1 cellular context compared by ENCODE assay signal in genomic region chr3:87796137-87796899, GRCh38.
TF ChIP-seq lines count a peak whose summit lies in the region.

No MANE protein-coding gene starts in this region.

TF ChIP-seq in K562, 482 proteins besides CTCF, POLR2A, EP300 and RAD21 (continued from another document and continues in another):
- TF ChIP-seq HMGXB4 (CRISPR knock-in tag; IDR thresholded peaks at IDR 0.05) (no peak), KDM4B (IDR thresholded peaks at IDR 0.05; ENCODE audit: borderline replicate concordance in 2 of 2, low read depth in 1 of 2) (no peak), E2F6 (IDR thresholded peaks at IDR 0.05; ENCODE audit: borderline replicate concordance in 1 of 2, extremely low read depth in 1 of 2, insufficient read depth in 1 of 2, insufficient read length in 1 of 2, low read depth in 1 of 2, low read length in 1 of 2, poor library complexity in 1 of 2, severe bottlenecking in 1 of 2) (no peak), RBM39 (optimal IDR thresholded peaks at IDR 0.05; ENCODE audit: low read depth, low read length) (no peak), SMARCC2 (IDR thresholded peaks at IDR 0.05; ENCODE audit: low read depth) (peak; percentile 87), ARHGAP35 (IDR thresholded peaks at IDR 0.05; ENCODE audit: partially characterized antibody) (no peak), TOE1 (IDR thresholded peaks at IDR 0.05; ENCODE audit: borderline replicate concordance) (0 out of 2 replicates have a peak, but pooled peaks have one; percentile 56), TOE1 (CRISPR knock-in tag; IDR thresholded peaks at IDR 0.05; ENCODE audit: borderline replicate concordance, low read depth) (no peak), SPI1 (IDR thresholded peaks at IDR 0.05; ENCODE audit: borderline replicate concordance, low read depth, low read length) (peak; percentile 66; the same call in 1 of the 2 replicates), HCFC1 (IDR thresholded peaks at IDR 0.05; ENCODE audit: low read depth, low read length) (no peak), SAFB2 (IDR thresholded peaks at IDR 0.05; ENCODE audit: borderline replicate concordance, low read depth, low read length, severe bottlenecking) (no peak), SIN3A (IDR thresholded peaks at IDR 0.05; ENCODE audit: borderline replicate concordance in 2 of 2, control insufficient read depth in 1 of 2, low read depth in 2 of 2, low read length in 2 of 2) (no peak), ZNF280B (CRISPR knock-in tag; IDR thresholded peaks at IDR 0.05) (no peak), ZNF57 (CRISPR knock-in tag; IDR thresholded peaks at IDR 0.05) (no peak), ZBTB34 (CRISPR knock-in tag; IDR thresholded peaks at IDR 0.05) (no peak), DPF2 (IDR thresholded peaks at IDR 0.05) (peak; percentile 98), CC2D1A (IDR thresholded peaks at IDR 0.05) (peak; percentile 93), ZNF121 (CRISPR knock-in tag; conservative IDR thresholded peaks at IDR 0.05) (no peak), THAP7 (CRISPR knock-in tag; IDR thresholded peaks at IDR 0.05) (no peak), ZNF75A (CRISPR knock-in tag; IDR thresholded peaks at IDR 0.05) (no peak), NR4A1 (CRISPR knock-in tag; IDR thresholded peaks at IDR 0.05) (no peak), NR4A1 (tag; IDR thresholded peaks at IDR 0.05) (no peak), EHMT2 (IDR thresholded peaks at IDR 0.05) (peak; percentile 81), ARNT (IDR thresholded peaks at IDR 0.05) (peak; percentile 78 to 98; a peak in 3 of 4 replicates), ZNF668 (CRISPR knock-in tag; IDR thresholded peaks at IDR 0.05) (no peak), HNRNPK (IDR thresholded peaks at IDR 0.05; ENCODE audit: low read depth, low read length, poor library complexity, severe bottlenecking) (no peak), ZBED1 (IDR thresholded peaks at IDR 0.05) (no peak), ZNF124 (CRISPR knock-in tag; IDR thresholded peaks at IDR 0.05) (no peak), CREB1 (IDR thresholded peaks at IDR 0.05) (peak; percentile 53; the same call in 1 of the 2 replicates), CREB1 (CRISPR knock-in tag; IDR thresholded peaks at IDR 0.05) (no peak), ZNF507 (tag; conservative IDR thresholded peaks at IDR 0.05) (no peak)
- TF ChIP-seq, protein P1, sequence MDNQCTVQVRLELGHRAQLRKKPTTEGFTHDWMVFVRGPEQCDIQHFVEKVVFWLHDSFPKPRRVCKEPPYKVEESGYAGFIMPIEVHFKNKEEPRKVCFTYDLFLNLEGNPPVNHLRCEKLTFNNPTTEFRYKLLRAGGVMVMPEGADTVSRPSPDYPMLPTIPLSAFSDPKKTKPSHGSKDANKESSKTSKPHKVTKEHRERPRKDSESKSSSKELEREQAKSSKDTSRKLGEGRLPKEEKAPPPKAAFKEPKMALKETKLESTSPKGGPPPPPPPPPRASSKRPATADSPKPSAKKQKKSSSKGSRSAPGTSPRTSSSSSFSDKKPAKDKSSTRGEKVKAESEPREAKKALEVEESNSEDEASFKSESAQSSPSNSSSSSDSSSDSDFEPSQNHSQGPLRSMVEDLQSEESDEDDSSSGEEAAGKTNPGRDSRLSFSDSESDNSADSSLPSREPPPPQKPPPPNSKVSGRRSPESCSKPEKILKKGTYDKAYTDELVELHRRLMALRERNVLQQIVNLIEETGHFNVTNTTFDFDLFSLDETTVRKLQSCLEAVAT (IDR thresholded peaks at IDR 0.05): peak; percentile 76 to 89; a peak in 3 of 4 replicates
- TF ChIP-seq, protein P2, sequence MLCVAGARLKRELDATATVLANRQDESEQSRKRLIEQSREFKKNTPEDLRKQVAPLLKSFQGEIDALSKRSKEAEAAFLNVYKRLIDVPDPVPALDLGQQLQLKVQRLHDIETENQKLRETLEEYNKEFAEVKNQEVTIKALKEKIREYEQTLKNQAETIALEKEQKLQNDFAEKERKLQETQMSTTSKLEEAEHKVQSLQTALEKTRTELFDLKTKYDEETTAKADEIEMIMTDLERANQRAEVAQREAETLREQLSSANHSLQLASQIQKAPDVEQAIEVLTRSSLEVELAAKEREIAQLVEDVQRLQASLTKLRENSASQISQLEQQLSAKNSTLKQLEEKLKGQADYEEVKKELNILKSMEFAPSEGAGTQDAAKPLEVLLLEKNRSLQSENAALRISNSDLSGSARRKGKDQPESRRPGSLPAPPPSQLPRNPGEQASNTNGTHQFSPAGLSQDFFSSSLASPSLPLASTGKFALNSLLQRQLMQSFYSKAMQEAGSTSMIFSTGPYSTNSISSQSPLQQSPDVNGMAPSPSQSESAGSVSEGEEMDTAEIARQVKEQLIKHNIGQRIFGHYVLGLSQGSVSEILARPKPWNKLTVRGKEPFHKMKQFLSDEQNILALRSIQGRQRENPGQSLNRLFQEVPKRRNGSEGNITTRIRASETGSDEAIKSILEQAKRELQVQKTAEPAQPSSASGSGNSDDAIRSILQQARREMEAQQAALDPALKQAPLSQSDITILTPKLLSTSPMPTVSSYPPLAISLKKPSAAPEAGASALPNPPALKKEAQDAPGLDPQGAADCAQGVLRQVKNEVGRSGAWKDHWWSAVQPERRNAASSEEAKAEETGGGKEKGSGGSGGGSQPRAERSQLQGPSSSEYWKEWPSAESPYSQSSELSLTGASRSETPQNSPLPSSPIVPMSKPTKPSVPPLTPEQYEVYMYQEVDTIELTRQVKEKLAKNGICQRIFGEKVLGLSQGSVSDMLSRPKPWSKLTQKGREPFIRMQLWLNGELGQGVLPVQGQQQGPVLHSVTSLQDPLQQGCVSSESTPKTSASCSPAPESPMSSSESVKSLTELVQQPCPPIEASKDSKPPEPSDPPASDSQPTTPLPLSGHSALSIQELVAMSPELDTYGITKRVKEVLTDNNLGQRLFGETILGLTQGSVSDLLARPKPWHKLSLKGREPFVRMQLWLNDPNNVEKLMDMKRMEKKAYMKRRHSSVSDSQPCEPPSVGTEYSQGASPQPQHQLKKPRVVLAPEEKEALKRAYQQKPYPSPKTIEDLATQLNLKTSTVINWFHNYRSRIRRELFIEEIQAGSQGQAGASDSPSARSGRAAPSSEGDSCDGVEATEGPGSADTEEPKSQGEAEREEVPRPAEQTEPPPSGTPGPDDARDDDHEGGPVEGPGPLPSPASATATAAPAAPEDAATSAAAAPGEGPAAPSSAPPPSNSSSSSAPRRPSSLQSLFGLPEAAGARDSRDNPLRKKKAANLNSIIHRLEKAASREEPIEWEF (CRISPR knock-in tag; IDR thresholded peaks at IDR 0.05): no peak
- TF ChIP-seq, protein P3, sequence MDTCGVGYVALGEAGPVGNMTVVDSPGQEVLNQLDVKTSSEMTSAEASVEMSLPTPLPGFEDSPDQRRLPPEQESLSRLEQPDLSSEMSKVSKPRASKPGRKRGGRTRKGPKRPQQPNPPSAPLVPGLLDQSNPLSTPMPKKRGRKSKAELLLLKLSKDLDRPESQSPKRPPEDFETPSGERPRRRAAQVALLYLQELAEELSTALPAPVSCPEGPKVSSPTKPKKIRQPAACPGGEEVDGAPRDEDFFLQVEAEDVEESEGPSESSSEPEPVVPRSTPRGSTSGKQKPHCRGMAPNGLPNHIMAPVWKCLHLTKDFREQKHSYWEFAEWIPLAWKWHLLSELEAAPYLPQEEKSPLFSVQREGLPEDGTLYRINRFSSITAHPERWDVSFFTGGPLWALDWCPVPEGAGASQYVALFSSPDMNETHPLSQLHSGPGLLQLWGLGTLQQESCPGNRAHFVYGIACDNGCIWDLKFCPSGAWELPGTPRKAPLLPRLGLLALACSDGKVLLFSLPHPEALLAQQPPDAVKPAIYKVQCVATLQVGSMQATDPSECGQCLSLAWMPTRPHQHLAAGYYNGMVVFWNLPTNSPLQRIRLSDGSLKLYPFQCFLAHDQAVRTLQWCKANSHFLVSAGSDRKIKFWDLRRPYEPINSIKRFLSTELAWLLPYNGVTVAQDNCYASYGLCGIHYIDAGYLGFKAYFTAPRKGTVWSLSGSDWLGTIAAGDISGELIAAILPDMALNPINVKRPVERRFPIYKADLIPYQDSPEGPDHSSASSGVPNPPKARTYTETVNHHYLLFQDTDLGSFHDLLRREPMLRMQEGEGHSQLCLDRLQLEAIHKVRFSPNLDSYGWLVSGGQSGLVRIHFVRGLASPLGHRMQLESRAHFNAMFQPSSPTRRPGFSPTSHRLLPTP (IDR thresholded peaks at IDR 0.05; ENCODE audit: borderline replicate concordance, extremely low read depth, insufficient read length): no peak
- TF ChIP-seq, protein P4, sequence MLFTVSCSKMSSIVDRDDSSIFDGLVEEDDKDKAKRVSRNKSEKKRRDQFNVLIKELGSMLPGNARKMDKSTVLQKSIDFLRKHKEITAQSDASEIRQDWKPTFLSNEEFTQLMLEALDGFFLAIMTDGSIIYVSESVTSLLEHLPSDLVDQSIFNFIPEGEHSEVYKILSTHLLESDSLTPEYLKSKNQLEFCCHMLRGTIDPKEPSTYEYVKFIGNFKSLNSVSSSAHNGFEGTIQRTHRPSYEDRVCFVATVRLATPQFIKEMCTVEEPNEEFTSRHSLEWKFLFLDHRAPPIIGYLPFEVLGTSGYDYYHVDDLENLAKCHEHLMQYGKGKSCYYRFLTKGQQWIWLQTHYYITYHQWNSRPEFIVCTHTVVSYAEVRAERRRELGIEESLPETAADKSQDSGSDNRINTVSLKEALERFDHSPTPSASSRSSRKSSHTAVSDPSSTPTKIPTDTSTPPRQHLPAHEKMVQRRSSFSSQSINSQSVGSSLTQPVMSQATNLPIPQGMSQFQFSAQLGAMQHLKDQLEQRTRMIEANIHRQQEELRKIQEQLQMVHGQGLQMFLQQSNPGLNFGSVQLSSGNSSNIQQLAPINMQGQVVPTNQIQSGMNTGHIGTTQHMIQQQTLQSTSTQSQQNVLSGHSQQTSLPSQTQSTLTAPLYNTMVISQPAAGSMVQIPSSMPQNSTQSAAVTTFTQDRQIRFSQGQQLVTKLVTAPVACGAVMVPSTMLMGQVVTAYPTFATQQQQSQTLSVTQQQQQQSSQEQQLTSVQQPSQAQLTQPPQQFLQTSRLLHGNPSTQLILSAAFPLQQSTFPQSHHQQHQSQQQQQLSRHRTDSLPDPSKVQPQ (CRISPR knock-in tag; IDR thresholded peaks at IDR 0.05; ENCODE audit: borderline replicate concordance): no peak
- TF ChIP-seq, protein P5, sequence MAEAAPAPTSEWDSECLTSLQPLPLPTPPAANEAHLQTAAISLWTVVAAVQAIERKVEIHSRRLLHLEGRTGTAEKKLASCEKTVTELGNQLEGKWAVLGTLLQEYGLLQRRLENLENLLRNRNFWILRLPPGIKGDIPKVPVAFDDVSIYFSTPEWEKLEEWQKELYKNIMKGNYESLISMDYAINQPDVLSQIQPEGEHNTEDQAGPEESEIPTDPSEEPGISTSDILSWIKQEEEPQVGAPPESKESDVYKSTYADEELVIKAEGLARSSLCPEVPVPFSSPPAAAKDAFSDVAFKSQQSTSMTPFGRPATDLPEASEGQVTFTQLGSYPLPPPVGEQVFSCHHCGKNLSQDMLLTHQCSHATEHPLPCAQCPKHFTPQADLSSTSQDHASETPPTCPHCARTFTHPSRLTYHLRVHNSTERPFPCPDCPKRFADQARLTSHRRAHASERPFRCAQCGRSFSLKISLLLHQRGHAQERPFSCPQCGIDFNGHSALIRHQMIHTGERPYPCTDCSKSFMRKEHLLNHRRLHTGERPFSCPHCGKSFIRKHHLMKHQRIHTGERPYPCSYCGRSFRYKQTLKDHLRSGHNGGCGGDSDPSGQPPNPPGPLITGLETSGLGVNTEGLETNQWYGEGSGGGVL (CRISPR knock-in tag; IDR thresholded peaks at IDR 0.05): no peak
- TF ChIP-seq, protein P6, sequence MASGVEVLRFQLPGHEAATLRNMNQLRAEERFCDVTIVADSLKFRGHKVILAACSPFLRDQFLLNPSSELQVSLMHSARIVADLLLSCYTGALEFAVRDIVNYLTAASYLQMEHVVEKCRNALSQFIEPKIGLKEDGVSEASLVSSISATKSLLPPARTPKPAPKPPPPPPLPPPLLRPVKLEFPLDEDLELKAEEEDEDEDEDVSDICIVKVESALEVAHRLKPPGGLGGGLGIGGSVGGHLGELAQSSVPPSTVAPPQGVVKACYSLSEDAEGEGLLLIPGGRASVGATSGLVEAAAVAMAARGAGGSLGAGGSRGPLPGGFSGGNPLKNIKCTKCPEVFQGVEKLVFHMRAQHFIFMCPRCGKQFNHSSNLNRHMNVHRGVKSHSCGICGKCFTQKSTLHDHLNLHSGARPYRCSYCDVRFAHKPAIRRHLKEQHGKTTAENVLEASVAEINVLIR (CRISPR knock-in tag; IDR thresholded peaks at IDR 0.05): no peak
